Comparison of ENCODE assay signal across 9 cellular contexts in the genomic region with DNA sequence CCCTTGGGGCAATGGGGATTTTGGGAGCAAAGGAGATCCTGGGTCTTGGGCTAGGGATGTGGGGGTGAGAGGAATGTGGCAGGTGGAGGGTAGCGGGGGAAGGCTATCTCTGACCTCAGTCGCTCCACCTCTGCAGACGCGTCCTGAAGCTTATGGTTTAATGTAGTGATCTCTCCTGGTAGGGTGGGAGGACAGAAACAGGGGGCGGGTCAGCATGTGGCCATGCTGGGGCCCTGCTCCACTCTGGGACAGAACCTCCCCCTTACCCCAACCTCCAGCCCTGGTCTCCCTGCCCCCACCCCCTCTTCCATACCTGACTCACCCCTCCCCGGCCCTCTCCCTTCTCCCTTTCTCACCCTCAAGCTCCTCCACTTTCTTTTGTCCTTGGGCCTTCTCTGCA. TPM values are rescaled to one million over a fixed set of nuclear protein-coding genes. Genes with fewer than 3 reads are reported as not detected.
DNase-seq lines count a peak whose midpoint lies in the region; ATAC-seq, FAIRE-seq and TF ChIP-seq lines count a peak whose summit lies in the region.
"Had no signal": no experiment of that assay in that cellular context is flagged by ENCODE, and none has a peak within 500 bp of the region (broad histone marks: within the 10 kb centered on the region; RNA-seq: fewer than 3 reads in every experiment).

No MANE protein-coding gene starts in this region.

- DNase-seq in GM23338 (ENCODE audit: low spot score) (peak; percentile 57), RPMI8226 (peak; percentile 19), glutamatergic neuron (no peak), GM12892 (ENCODE audit: insufficient read length) (no peak), NOMO-1 treated with DMSO at 0.1 percent for 48 hours (lab: John Stamatoyannopoulos, UW; ENCODE audit: unreplicated experiment) (no peak), NCI-H226 (no peak)
- DNase-seq: foreskin fibroblast, NCI-H2029 treated with DMSO at 0.1 percent for 48 hours had no signal

- no peaks in the 10 kb centered on the region for H3K9me3 Mint-ChIP-seq in GM23338
- H3K9me3 Mint-ChIP-seq in glutamatergic neuron (ENCODE audit: unreplicated experiment) = no peaks in the 10 kb centered on the region

- TF ChIP-seq CTCF in GM23338 (conservative IDR thresholded peaks at IDR 0.05; ENCODE audit: low read depth in 2 of 2) = no peak
- TF ChIP-seq CTCF in glutamatergic neuron (IDR thresholded peaks at IDR 0.05; ENCODE audit: partially characterized antibody, unreplicated experiment) = no peak

- peak overlapping the region; percentile 90 for H3K27ac ChIP-seq in GM23338 (ENCODE audit: low read depth)
- no peak overlapping the region for H3K27ac ChIP-seq in skeletal muscle tissue (ENCODE audit: low read depth, low read length)

- H3K4me3 ChIP-seq in GM23338 (peak overlapping the region; percentile 62), skeletal muscle tissue (ENCODE audit: low read length in 3 of 3) (peak overlapping the region in 1 of 3 donors; percentile 78)

- H3K36me3 Mint-ChIP-seq in GM23338 (ENCODE audit: low read depth) (peaks cover 9% of the 10 kb centered on the region; the same call in 2 of the 3 replicates), glutamatergic neuron (ENCODE audit: unreplicated experiment) (no peaks in the 10 kb centered on the region)

- H3K4me1 Mint-ChIP-seq in GM23338 (peaks cover 28% of the 10 kb centered on the region), glutamatergic neuron (ENCODE audit: low read depth, unreplicated experiment) (peaks cover 4% of the 10 kb centered on the region)

- no peaks in the 10 kb centered on the region for H3K79me2 ChIP-seq in GM23338 (replicated peaks; ENCODE audit: insufficient read depth)

- H3K9me2 ChIP-seq in GM23338 (ENCODE audit: insufficient read depth) = no peaks in the 10 kb centered on the region

- peak; percentile 58 for ATAC-seq in GM23338

- H2AFZ ChIP-seq in GM23338 = peak overlapping the region; percentile 47; the same call in 1 of the 2 replicates

- H3K9ac ChIP-seq in skeletal muscle tissue (ENCODE audit: low read depth in 1 of 3, low read length in 3 of 3) = peak overlapping the region; percentile 25 to 64 (median 57)

- H3K27ac Mint-ChIP-seq in GM23338 (peak overlapping the region; percentile 95), glutamatergic neuron (ENCODE audit: unreplicated experiment) (no peak overlapping the region)

- no peak for TF ChIP-seq POLR2A in GM12892 (IDR thresholded peaks at IDR 0.05; ENCODE audit: low read depth, low read length)

- H3K4me1 ChIP-seq in GM23338 (ENCODE audit: insufficient read depth) = peaks cover 17% of the 10 kb centered on the region
- peaks cover 5 to 19% (median 11%) of the 10 kb centered on the region in 3 donors for H3K4me1 ChIP-seq in skeletal muscle tissue (ENCODE audit: control insufficient read depth in 3 of 3, insufficient read depth in 3 of 3, low read length in 3 of 3)

- 0 out of 2 replicates have a peak, but pooled peaks cover 7% of the 10 kb centered on the region for H3F3A ChIP-seq in GM23338 (replicated peaks; ENCODE audit: low read depth)

- FAIRE-seq in GM12892 (lab: Jason Lieb, UNC) = no peak

- peaks cover 9% of the 10 kb centered on the region for H3K27me3 Mint-ChIP-seq in GM23338 (ENCODE audit: insufficient read depth, low read depth, poor library complexity)
- H3K27me3 Mint-ChIP-seq in glutamatergic neuron (ENCODE audit: unreplicated experiment) = peaks cover 2% of the 10 kb centered on the region

- H3K4me2 ChIP-seq in GM23338 = peak overlapping the region; percentile 85

- peak overlapping the region; percentile 83 for H3K4me3 Mint-ChIP-seq in GM23338
- peak overlapping the region; percentile 52 for H3K4me3 Mint-ChIP-seq in glutamatergic neuron (ENCODE audit: unreplicated experiment)

- H3K27me3 ChIP-seq in GM23338 (ENCODE audit: insufficient read depth) = no peaks in the 10 kb centered on the region
- peaks cover 0 to 8% (median 0%) of the 10 kb centered on the region in 3 donors for H3K27me3 ChIP-seq in skeletal muscle tissue (ENCODE audit: control insufficient read depth in 3 of 3, insufficient read depth in 3 of 3, low read length in 3 of 3)

- H4K20me1 ChIP-seq in GM23338 (replicated peaks; ENCODE audit: insufficient read depth) = no peaks in the 10 kb centered on the region

- H3K36me3 ChIP-seq in GM23338 (ENCODE audit: insufficient read depth) (no peaks in the 10 kb centered on the region), skeletal muscle tissue (ENCODE audit: control insufficient read depth in 3 of 3, insufficient read depth in 3 of 3, low read length in 3 of 3) (no peaks in the 10 kb centered on the region)

- no peaks in the 10 kb centered on the region for H3K9me3 ChIP-seq in skeletal muscle tissue (ENCODE audit: control insufficient read depth in 3 of 3, low read length in 3 of 3)

TF ChIP-seq in GM23338, 12 proteins besides CTCF, POLR2A, EP300 and RAD21 (continues in another document):
- TF ChIP-seq, protein P1, sequence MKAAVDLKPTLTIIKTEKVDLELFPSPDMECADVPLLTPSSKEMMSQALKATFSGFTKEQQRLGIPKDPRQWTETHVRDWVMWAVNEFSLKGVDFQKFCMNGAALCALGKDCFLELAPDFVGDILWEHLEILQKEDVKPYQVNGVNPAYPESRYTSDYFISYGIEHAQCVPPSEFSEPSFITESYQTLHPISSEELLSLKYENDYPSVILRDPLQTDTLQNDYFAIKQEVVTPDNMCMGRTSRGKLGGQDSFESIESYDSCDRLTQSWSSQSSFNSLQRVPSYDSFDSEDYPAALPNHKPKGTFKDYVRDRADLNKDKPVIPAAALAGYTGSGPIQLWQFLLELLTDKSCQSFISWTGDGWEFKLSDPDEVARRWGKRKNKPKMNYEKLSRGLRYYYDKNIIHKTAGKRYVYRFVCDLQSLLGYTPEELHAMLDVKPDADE (IDR thresholded peaks at IDR 0.05) = no peak
- no peak for TF ChIP-seq CREB1 (CRISPR knock-in tag; IDR thresholded peaks at IDR 0.05; ENCODE audit: low read depth)

RNA-seq across cellular contexts. Expression of a gene that starts 1.4 kb away (rescaled TPM):
- 28.9 and 33.9 TPM in 2 replicates for total RNA-seq in GM23338 (2014; rRNA removed; shearing (Covaris generic))
- polyA plus RNA-seq in GM23338 (2016; fragmentation: Nextera tagmentation; extraction: Ambion mirVana) = 22.0 and 24.9 TPM in 2 replicates
- 1.4 TPM for total RNA-seq in glutamatergic neuron (ENCODE audit: unreplicated experiment)
- 11.5 TPM for total RNA-seq in skeletal muscle tissue
- polyA plus RNA-seq in GM12892 (2012; ENCODE audit: missing spikeins) = 266 TPM

RNA-seq across cellular contexts. Expression of a gene that starts 10.0 kb away (rescaled TPM):
- total RNA-seq in GM23338 (2014; rRNA removed; shearing (Covaris generic)) = 0.49 TPM in 1 of 2 replicates, not detected in the other
- 0.38 TPM in 1 of 2 replicates, not detected in the other for polyA plus RNA-seq in GM23338 (2016; fragmentation: Nextera tagmentation; extraction: Ambion mirVana)
- total RNA-seq in glutamatergic neuron (ENCODE audit: unreplicated experiment) (not detected), skeletal muscle tissue (not detected)
- 1.6 TPM for polyA plus RNA-seq in GM12892 (2012; ENCODE audit: missing spikeins)

RNA-seq across cellular contexts. Expression of a gene that starts 15.8 kb away (rescaled TPM):
- 49.9 and 60.3 TPM in 2 replicates for total RNA-seq in GM23338 (2014; rRNA removed; shearing (Covaris generic))
- polyA plus RNA-seq in GM23338 (2016; fragmentation: Nextera tagmentation; extraction: Ambion mirVana) = 36.6 and 43.5 TPM in 2 replicates
- total RNA-seq in glutamatergic neuron (ENCODE audit: unreplicated experiment) (38.8 TPM), skeletal muscle tissue (21.9 TPM)
- polyA plus RNA-seq in GM12892 (2012; ENCODE audit: missing spikeins) = 13.6 TPM

RNA-seq across cellular contexts. Expression of a gene that starts 26.9 kb away (rescaled TPM):
- not detected in 2 replicates for total RNA-seq in GM23338 (2014; rRNA removed; shearing (Covaris generic))
- not detected in 2 replicates for polyA plus RNA-seq in GM23338 (2016; fragmentation: Nextera tagmentation; extraction: Ambion mirVana)
- not detected for total RNA-seq in glutamatergic neuron (ENCODE audit: unreplicated experiment)
- total RNA-seq in skeletal muscle tissue = 12.5 TPM
- 0.15 TPM for polyA plus RNA-seq in GM12892 (2012; ENCODE audit: missing spikeins)

RNA-seq across cellular contexts. Expression of a gene that starts 44.5 kb away (rescaled TPM):
- total RNA-seq in GM23338 (2014; rRNA removed; shearing (Covaris generic)) = 0.90 and 1.8 TPM in 2 replicates
- polyA plus RNA-seq in GM23338 (2016; fragmentation: Nextera tagmentation; extraction: Ambion mirVana) = 0.40 and 1.8 TPM in 2 replicates
- not detected for total RNA-seq in glutamatergic neuron (ENCODE audit: unreplicated experiment)
- 0.52 TPM for total RNA-seq in skeletal muscle tissue
- polyA plus RNA-seq in GM12892 (2012; ENCODE audit: missing spikeins) = not detected

Comparison
In these comparisons a context has a peak if more than half of its experiments do, and no peak if none do; other contexts are left out.
1. DNase-seq: peak in GM23338 (single experiment) and RPMI8226 (single experiment); none in glutamatergic neuron (single experiment), GM12892 (single experiment), NOMO-1 treated with DMSO at 0.1 percent for 48 hours (single experiment) and NCI-H226 (single experiment).